ENCODE assay signal across 1 cellular context in the genomic region with DNA sequence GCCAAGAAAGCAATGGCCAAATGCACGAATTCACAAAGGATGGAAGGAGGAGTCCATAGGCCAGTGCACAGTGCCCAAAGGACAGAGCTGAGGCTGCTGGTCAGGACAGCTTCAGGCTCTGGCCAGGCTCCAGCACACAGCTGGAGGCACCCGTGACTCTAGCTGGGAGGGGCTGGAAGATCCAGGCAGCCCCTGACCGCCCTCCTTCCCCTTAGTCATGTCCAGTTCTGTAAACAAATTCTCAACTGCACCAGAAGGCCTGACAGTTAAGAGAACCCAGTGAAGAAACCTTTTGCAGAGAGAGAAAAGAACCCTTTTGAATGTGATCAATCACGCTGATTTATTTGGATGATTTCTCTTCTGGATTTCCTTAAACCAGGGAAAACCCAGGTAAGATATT.
TF ChIP-seq lines count a peak whose summit lies in the region.

No MANE protein-coding gene starts in this region.

TF ChIP-seq in HepG2, 621 proteins besides CTCF, POLR2A, EP300 and RAD21 (continued from another document):
- TF ChIP-seq, protein P1, sequence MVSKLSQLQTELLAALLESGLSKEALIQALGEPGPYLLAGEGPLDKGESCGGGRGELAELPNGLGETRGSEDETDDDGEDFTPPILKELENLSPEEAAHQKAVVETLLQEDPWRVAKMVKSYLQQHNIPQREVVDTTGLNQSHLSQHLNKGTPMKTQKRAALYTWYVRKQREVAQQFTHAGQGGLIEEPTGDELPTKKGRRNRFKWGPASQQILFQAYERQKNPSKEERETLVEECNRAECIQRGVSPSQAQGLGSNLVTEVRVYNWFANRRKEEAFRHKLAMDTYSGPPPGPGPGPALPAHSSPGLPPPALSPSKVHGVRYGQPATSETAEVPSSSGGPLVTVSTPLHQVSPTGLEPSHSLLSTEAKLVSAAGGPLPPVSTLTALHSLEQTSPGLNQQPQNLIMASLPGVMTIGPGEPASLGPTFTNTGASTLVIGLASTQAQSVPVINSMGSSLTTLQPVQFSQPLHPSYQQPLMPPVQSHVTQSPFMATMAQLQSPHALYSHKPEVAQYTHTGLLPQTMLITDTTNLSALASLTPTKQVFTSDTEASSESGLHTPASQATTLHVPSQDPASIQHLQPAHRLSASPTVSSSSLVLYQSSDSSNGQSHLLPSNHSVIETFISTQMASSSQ (IDR thresholded peaks at IDR 0.05; ENCODE audit: low read depth) = no peak
- TF ChIP-seq, protein P1 (CRISPR knock-in tag; IDR thresholded peaks at IDR 0.05; ENCODE audit: borderline replicate concordance) = no peak
- no peak for TF ChIP-seq KLF6 (CRISPR knock-in tag; IDR thresholded peaks at IDR 0.05)
- 0 out of 2 replicates have a peak, but pooled peaks have one; percentile 42 for TF ChIP-seq RARA (CRISPR knock-in tag; IDR thresholded peaks at IDR 0.05)
- no peak for TF ChIP-seq THYN1 (CRISPR knock-in tag; IDR thresholded peaks at IDR 0.05; ENCODE audit: borderline replicate concordance, low read depth)
- TF ChIP-seq, protein P2, sequence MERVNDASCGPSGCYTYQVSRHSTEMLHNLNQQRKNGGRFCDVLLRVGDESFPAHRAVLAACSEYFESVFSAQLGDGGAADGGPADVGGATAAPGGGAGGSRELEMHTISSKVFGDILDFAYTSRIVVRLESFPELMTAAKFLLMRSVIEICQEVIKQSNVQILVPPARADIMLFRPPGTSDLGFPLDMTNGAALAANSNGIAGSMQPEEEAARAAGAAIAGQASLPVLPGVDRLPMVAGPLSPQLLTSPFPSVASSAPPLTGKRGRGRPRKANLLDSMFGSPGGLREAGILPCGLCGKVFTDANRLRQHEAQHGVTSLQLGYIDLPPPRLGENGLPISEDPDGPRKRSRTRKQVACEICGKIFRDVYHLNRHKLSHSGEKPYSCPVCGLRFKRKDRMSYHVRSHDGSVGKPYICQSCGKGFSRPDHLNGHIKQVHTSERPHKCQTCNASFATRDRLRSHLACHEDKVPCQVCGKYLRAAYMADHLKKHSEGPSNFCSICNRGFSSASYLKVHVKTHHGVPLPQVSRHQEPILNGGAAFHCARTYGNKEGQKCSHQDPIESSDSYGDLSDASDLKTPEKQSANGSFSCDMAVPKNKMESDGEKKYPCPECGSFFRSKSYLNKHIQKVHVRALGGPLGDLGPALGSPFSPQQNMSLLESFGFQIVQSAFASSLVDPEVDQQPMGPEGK (CRISPR knock-in tag; IDR thresholded peaks at IDR 0.05) = peak; percentile 72
- no peak for TF ChIP-seq ZNF678 (CRISPR knock-in tag; IDR thresholded peaks at IDR 0.05)
- TF ChIP-seq MXI1 (IDR thresholded peaks at IDR 0.05; ENCODE audit: borderline replicate concordance, low read depth, low read length) = no peak
- TF ChIP-seq ZSCAN12 (CRISPR knock-in tag; IDR thresholded peaks at IDR 0.05) = no peak
- TF ChIP-seq, protein P3, sequence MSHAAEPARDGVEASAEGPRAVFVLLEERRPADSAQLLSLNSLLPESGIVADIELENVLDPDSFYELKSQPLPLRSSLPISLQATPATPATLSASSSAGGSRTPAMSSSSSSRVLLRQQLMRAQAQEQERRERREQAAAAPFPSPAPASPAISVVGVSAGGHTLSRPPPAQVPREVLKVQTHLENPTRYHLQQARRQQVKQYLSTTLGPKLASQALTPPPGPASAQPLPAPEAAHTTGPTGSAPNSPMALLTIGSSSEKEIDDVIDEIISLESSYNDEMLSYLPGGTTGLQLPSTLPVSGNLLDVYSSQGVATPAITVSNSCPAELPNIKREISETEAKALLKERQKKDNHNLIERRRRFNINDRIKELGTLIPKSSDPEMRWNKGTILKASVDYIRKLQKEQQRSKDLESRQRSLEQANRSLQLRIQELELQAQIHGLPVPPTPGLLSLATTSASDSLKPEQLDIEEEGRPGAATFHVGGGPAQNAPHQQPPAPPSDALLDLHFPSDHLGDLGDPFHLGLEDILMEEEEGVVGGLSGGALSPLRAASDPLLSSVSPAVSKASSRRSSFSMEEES (CRISPR knock-in tag; IDR thresholded peaks at IDR 0.05) = peak; percentile 92
